In genomic region chr11:44095506-44096359, GRCh38 we compare ENCODE assay signal across 8 cellular contexts. TPM values are rescaled to one million over a fixed set of nuclear protein-coding genes. Genes with fewer than 3 reads are reported as not detected.
DNase-seq lines count a peak whose midpoint lies in the region; FAIRE-seq and TF ChIP-seq lines count a peak whose summit lies in the region.

EXT2 (plus strand) TSS chr11:44095678; CDS start chr11:44107713, 12,035 bp downstream.

- TF ChIP-seq CTCF in MM.1S (IDR thresholded peaks at IDR 0.05; ENCODE audit: low read length), result peak; percentile 79

- H3F3A ChIP-seq in MM.1S (ENCODE audit: insufficient read depth, low read length), result no peaks in the 10 kb centered on the region

- no peaks in the 10 kb centered on the region; the same call in 1 of the 2 replicates for H4K20me1 ChIP-seq in MM.1S (ENCODE audit: insufficient read depth, low read length)

- H3K9ac ChIP-seq in MM.1S (ENCODE audit: low read length), result peak within 1 kb of the TSS; percentile 73

- H3K4me1 ChIP-seq in MM.1S (ENCODE audit: low read length), result peaks cover 10% of the 10 kb centered on the region
- peaks cover 14% of the 10 kb centered on the region for H3K4me1 ChIP-seq in SJSA1 (replicated peaks)

- H3K4me2 ChIP-seq in MM.1S (ENCODE audit: low read depth, low read length), result peak within 1 kb of the TSS; percentile 96

- DNase-seq in GM04504 (ENCODE audit: low read depth) (peak; percentile 62), HCEC 1CT (peak; percentile 81), MM.1S (peak; percentile 91), SJSA1 (ENCODE audit: low read depth in 1 of 2, low spot score in 2 of 2) (peak; percentile 90 to 93), frontal cortex (ENCODE audit: low spot score in 2 of 2) (peak; percentile 89 to 91), non-pigmented ciliary epithelial cell (ENCODE audit: low read depth) (peak; percentile 32), substantia nigra (lab: John Stamatoyannopoulos, UW) (peak; percentile 13 to 93 (median 80))
- DNase-seq in activated naive CD4-positive, alpha-beta T cell (lab: John Stamatoyannopoulos, UW), result peak; percentile 66 to 78 (median 75)

- no peak for FAIRE-seq in frontal cortex (lab: Jason Lieb, UNC)

- peaks cover 18% of the 10 kb centered on the region for H3K79me2 ChIP-seq in MM.1S (ENCODE audit: low read length)

- H2AFZ ChIP-seq in MM.1S (ENCODE audit: low read length), result peak within 1 kb of the TSS; percentile 86

- H3K36me3 ChIP-seq in MM.1S (replicated peaks; ENCODE audit: insufficient read depth, low read length), result no peaks in the 10 kb centered on the region
- peaks cover 5% of the 10 kb centered on the region for H3K36me3 ChIP-seq in SJSA1

- H3K27ac ChIP-seq in MM.1S (ENCODE audit: low read length) (no peak within 1 kb of the TSS), SJSA1 (peak within 1 kb of the TSS; percentile 29), substantia nigra (ENCODE audit: low read depth, low read length, poor library complexity, severe bottlenecking) (peak within 1 kb of the TSS; percentile 63)

- H3K27me3 ChIP-seq in MM.1S (replicated peaks; ENCODE audit: insufficient read depth, low read length) (no peaks in the 10 kb centered on the region), SJSA1 (replicated peaks) (0 out of 2 replicates have a peak, but pooled peaks cover 10% of the 10 kb centered on the region)

- H3K4me3 ChIP-seq in MM.1S (ENCODE audit: low read length), result peak within 1 kb of the TSS; percentile 96
- H3K4me3 ChIP-seq in SJSA1, result peak within 1 kb of the TSS; percentile 99

- no peaks in the 10 kb centered on the region for H3K9me2 ChIP-seq in MM.1S (replicated peaks; ENCODE audit: insufficient read depth, low read length)

- H3K9me3 ChIP-seq in MM.1S (replicated peaks; ENCODE audit: insufficient read depth, low read length) (no peaks in the 10 kb centered on the region), SJSA1 (replicated peaks) (no peaks in the 10 kb centered on the region)

RNA-seq across cellular contexts. Expression of gene EXT2, which starts in this region (rescaled TPM):
- 168 and 202 TPM in 2 replicates for total RNA-seq in SJSA1 (2014; rRNA removed; shearing (Covaris generic))
- total RNA-seq in frontal cortex, result 142 TPM

Comparison
In these comparisons a context has a peak if more than half of its experiments do, and no peak if none do; other contexts are left out.
1. DNase-seq: peak in every context shown above with its lines; median percentile 92 in SJSA1; 91 in MM.1S; 90 in frontal cortex; 81 in HCEC 1CT; 80 in substantia nigra; 75 in activated naive CD4-positive, alpha-beta T cell; 62 in GM04504; 32 in non-pigmented ciliary epithelial cell.